ENCODE assay signal across 33 cellular contexts in genomic region chr12:130382818-130383217, GRCh38. TPM values are rescaled to one million over a fixed set of nuclear protein-coding genes. Genes with fewer than 3 reads are reported as not detected.
"Had no signal": no experiment of that assay in that cellular context is flagged by ENCODE, and none has a peak within 500 bp of the region (broad histone marks: within the 10 kb centered on the region; RNA-seq: fewer than 3 reads in every experiment).

No MANE protein-coding gene starts in this region.

- H3K36me3 Mint-ChIP-seq: stimulated activated effector memory CD8-positive, alpha-beta T cell treated with anti-CD3 and anti-CD28 coated beads, Interleukin-12 subunit alpha, Interleukin-12 subunit beta, amount 100 ng/mL, for 72 hours; stimulated activated memory B cell treated with anti-CD40 and anti-IgM and Interleukin-4, amounts not matched to agents 10 μg/mL and 1 μg/mL and 100 μg/mL, for 72 hours; stimulated activated naive B cell treated with anti-CD40 and anti-IgM and Interleukin-4, amounts not matched to agents 10 μg/mL and 1 μg/mL and 100 μg/mL, for 72 hours; type B pancreatic cell had no signal

- H3K27me3 Mint-ChIP-seq: stimulated activated memory B cell treated with anti-CD40 and anti-IgM and Interleukin-4, amounts not matched to agents 10 μg/mL and 1 μg/mL and 100 μg/mL, for 72 hours; stimulated activated naive B cell treated with anti-CD40 and anti-IgM and Interleukin-4, amounts not matched to agents 10 μg/mL and 1 μg/mL and 100 μg/mL, for 72 hours had no signal

- H3K4me3 ChIP-seq: stomach, suprapubic skin, testis, thoracic aorta, thyroid gland, tibial artery, tibial nerve, transverse colon, upper lobe of left lung, upper lobe of right lung, uterus, vagina had no signal

- H3K27me3 ChIP-seq: testis, thyroid gland, tibial artery, tibial nerve, transverse colon, upper lobe of left lung, uterus, vagina had no signal

- H3K4me1 Mint-ChIP-seq: stimulated activated effector memory CD8-positive, alpha-beta T cell treated with anti-CD3 and anti-CD28 coated beads, Interleukin-12 subunit alpha, Interleukin-12 subunit beta, amount 100 ng/mL, for 72 hours; stimulated activated memory B cell treated with anti-CD40 and anti-IgM and Interleukin-4, amounts not matched to agents 10 μg/mL and 1 μg/mL and 100 μg/mL, for 72 hours; stimulated activated naive B cell treated with anti-CD40 and anti-IgM and Interleukin-4, amounts not matched to agents 10 μg/mL and 1 μg/mL and 100 μg/mL, for 72 hours had no signal

- H3K4me1 ChIP-seq: stomach, suprapubic skin, testis, tibial artery, tibial nerve, transverse colon, upper lobe of left lung, upper lobe of right lung, uterus, vagina had no signal

- H3K27ac Mint-ChIP-seq: stimulated activated effector memory CD8-positive, alpha-beta T cell treated with anti-CD3 and anti-CD28 coated beads, Interleukin-12 subunit alpha, Interleukin-12 subunit beta, amount 100 ng/mL, for 72 hours; stimulated activated memory B cell treated with anti-CD40 and anti-IgM and Interleukin-4, amounts not matched to agents 10 μg/mL and 1 μg/mL and 100 μg/mL, for 72 hours; stimulated activated naive B cell treated with anti-CD40 and anti-IgM and Interleukin-4, amounts not matched to agents 10 μg/mL and 1 μg/mL and 100 μg/mL, for 72 hours; stimulated activated naive CD8-positive, alpha-beta T cell treated with anti-CD3 and anti-CD28 coated beads, Interleukin-15, amount 100 ng/mL, for 72 hours; stimulated activated naive CD8-positive, alpha-beta T cell treated with anti-CD3 and anti-CD28 coated beads, Interleukin-15, Interleukin-2, amounts not matched to agents 100 ng/mL and 50 ng/mL, for 24 hours; type B pancreatic cell had no signal

- H3K27ac ChIP-seq: stomach, suprapubic skin, testis, thoracic aorta, thyroid gland, tibial artery, tibial nerve, transverse colon, upper lobe of left lung, upper lobe of right lung, uterus, vagina had no signal

- H3K36me3 ChIP-seq: stomach, suprapubic skin, thoracic aorta, thyroid gland, tibial artery, tibial nerve, transverse colon, upper lobe of left lung, upper lobe of right lung, uterus, vagina had no signal

- H3K4me3 Mint-ChIP-seq: stimulated activated effector memory CD8-positive, alpha-beta T cell treated with anti-CD3 and anti-CD28 coated beads, Interleukin-12 subunit alpha, Interleukin-12 subunit beta, amount 100 ng/mL, for 72 hours; stimulated activated memory B cell treated with anti-CD40 and anti-IgM and Interleukin-4, amounts not matched to agents 10 μg/mL and 1 μg/mL and 100 μg/mL, for 72 hours; stimulated activated naive B cell treated with anti-CD40 and anti-IgM and Interleukin-4, amounts not matched to agents 10 μg/mL and 1 μg/mL and 100 μg/mL, for 72 hours; stimulated activated naive CD8-positive, alpha-beta T cell treated with anti-CD3 and anti-CD28 coated beads, Interleukin-15, amount 100 ng/mL, for 72 hours; stimulated activated naive CD8-positive, alpha-beta T cell treated with anti-CD3 and anti-CD28 coated beads, Interleukin-15, Interleukin-2, amounts not matched to agents 100 ng/mL and 50 ng/mL, for 24 hours; type B pancreatic cell had no signal

- ATAC-seq: stimulated activated effector memory CD8-positive, alpha-beta T cell treated with anti-CD3 and anti-CD28 coated beads, Interleukin-12 subunit alpha, Interleukin-12 subunit beta, amount 100 ng/mL, for 72 hours; stimulated activated memory B cell treated with anti-CD40 and anti-IgM and Interleukin-4, amounts not matched to agents 10 μg/mL and 1 μg/mL and 100 μg/mL, for 72 hours; stimulated activated naive B cell treated with anti-CD40 and anti-IgM and Interleukin-4, amounts not matched to agents 10 μg/mL and 1 μg/mL and 100 μg/mL, for 72 hours; stimulated activated naive CD8-positive, alpha-beta T cell treated with anti-CD3 and anti-CD28 coated beads, Interleukin-15, amount 100 ng/mL, for 72 hours; stimulated activated naive CD8-positive, alpha-beta T cell treated with anti-CD3 and anti-CD28 coated beads, Interleukin-15, Interleukin-2, amounts not matched to agents 100 U/mL and 50 U/mL, for 24 hours; upper lobe of right lung had no signal

- FAIRE-seq: urothelium cell line had no signal

- H3K9me3 ChIP-seq: stomach, suprapubic skin, testis, thoracic aorta, thyroid gland, tibial artery, tibial nerve, transverse colon, upper lobe of left lung, upper lobe of right lung, uterus, vagina had no signal

- DNase-seq: stimulated activated CD4-positive, alpha-beta T cell treated with anti-CD3 and anti-CD28 coated beads, Interleukin-2, amount 100 ng/mL, for 48 hours; stimulated activated CD4-positive, alpha-beta T cell treated with anti-CD3 and anti-CD28 coated beads, Interleukin-4, amount 100 ng/mL, for 1 hour; stimulated activated CD4-positive, alpha-beta T cell treated with anti-CD3 and anti-CD28 coated beads, Interleukin-4, amount 100 ng/mL, for 24 hours; stimulated activated CD4-positive, alpha-beta T cell treated with anti-CD3 and anti-CD28 coated beads, Interleukin-4, amount 100 ng/mL, for 4 hours; stimulated activated CD8-positive, alpha-beta memory T cell treated with anti-CD3 and anti-CD28 coated beads, Interleukin-4, amount 100 ng/mL, for 48 hours; stimulated activated naive B cell treated with anti-CD40 and anti-IgM and Interleukin-4, amounts not matched to agents 10 μg/mL and 1 μg/mL and 100 μg/mL, for 72 hours; stimulated activated naive CD4-positive, alpha-beta T cell; stimulated activated naive CD4-positive, alpha-beta T cell treated with Interleukin-2 at 50 U/mL for 16 hours; stimulated activated naive CD8-positive, alpha-beta T cell treated with anti-CD3 and anti-CD28 coated beads, Interleukin-15, amount 100 ng/mL, for 72 hours; stimulated activated naive CD8-positive, alpha-beta T cell treated with anti-CD3 and anti-CD28 coated beads, Interleukin-15, Interleukin-2, amounts not matched to agents 100 U/mL and 50 U/mL, for 24 hours; stomach; substantia nigra; testis; thyroid gland; tibial artery; transverse colon; trophoblast cell; upper lobe of right lung; uterus had no signal

RNA-seq across cellular contexts. Expression of gene PIWIL1, which starts 45.1 kb away (rescaled TPM):
- total RNA-seq: stomach, subcutaneous adipose tissue, suprapubic skin, temporal lobe, thoracic aorta, tibial nerve, upper lobe of left lung, upper lobe of right lung, ureter, vagina had no signal
- polyA plus RNA-seq: stomach, urinary bladder had no signal
